Comparison of ENCODE assay signal across 1 cellular context in the genomic region with DNA sequence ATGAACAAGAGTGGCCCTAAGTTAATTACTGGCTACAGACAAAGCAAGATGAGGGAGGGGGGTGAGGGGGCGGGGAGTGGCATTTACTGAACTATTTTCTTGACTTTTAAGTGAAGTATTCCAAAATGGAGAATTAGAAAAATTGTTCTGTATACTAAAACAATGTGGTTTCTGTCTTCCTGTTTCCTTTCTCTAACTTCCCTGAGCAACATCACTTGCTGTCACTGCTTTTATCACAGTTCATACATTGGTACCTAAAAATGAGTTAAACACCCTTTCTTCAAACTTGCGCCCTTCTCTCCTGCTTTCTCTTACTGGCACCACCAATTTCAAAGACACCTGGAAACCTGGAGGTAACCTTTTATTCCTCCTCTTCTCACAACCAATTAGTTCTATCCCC.
TF ChIP-seq lines count a peak whose summit lies in the region.

No MANE protein-coding gene starts in this region.

TF ChIP-seq in A549, 52 proteins besides CTCF, POLR2A, EP300 and RAD21 (continued from another document):
- no peak for TF ChIP-seq ZC3H11A (IDR thresholded peaks at IDR 0.05)
